ENCODE assay signal across 7 cellular contexts in the genomic region with DNA sequence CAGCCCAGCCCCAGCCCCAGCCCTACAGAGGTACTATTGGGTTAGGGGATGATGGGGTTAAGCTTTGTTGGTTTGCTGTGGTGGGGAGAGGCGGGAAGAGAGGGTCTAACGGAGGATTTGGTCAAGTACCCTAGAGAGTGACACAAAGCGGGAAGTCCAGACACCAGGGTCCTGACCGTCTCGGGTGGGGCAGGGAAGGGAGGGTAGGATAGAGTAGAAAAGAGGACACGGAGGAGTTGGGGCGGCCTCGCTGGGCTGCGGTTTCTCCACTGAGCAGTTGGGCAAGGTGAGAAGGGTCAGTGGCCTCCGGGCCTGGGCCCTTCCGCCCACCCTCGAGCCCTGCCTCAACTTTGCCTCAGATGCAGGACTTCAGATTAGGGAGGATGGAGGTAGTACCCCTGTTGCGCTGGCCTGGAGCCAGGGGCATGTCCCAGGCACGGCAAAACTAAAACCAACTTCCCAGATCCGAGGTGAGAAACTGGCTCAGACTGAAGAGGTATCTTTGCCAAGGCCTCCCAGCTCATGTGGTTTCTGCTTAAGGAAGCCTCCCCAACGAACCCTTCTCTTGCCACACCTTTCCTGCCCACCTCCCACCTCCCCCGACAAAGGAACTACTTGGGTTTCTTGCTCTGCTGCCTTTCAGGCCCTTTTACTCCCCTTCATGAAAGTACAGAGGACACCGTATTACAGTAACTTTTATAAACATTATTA. TPM values are rescaled to one million over a fixed set of nuclear protein-coding genes. Genes with fewer than 3 reads are reported as not detected.
DNase-seq lines count a peak whose midpoint lies in the region; ATAC-seq and TF ChIP-seq lines count a peak whose summit lies in the region.

No MANE protein-coding gene starts in this region.

- H3K27me3 ChIP-seq in NT2/D1 (ENCODE audit: insufficient read depth, insufficient read length) (peaks cover 18% of the 10 kb centered on the region), mesenchymal stem cell (ENCODE audit: control insufficient read depth in 1 of 2, insufficient read depth in 1 of 2, low read length in 2 of 2) (no peaks in the 10 kb centered on the region)

- peak overlapping the region; percentile 64 for H3K27ac ChIP-seq in mesenchymal stem cell (ENCODE audit: low read length, poor library complexity, severe bottlenecking)

- DNase-seq in NT2/D1 (ENCODE audit: low read depth, low spot score) = no peak
- DNase-seq in chondrocyte (ENCODE audit: low spot score) = no peak
- peak; percentile 22 for DNase-seq in mesenchymal stem cell
- DNase-seq in type B pancreatic cell (ENCODE audit: extremely low spot score, unreplicated experiment) = no peak
- no peak for DNase-seq in DMS153 treated with DMSO at 0.1 percent for 48 hours (lab: John Stamatoyannopoulos, UW; ENCODE audit: unreplicated experiment)

- H3K79me1 ChIP-seq in mesenchymal stem cell (replicated peaks; ENCODE audit: low read length, poor library complexity, severe bottlenecking) = peaks cover 17% of the 10 kb centered on the region

- H4K8ac ChIP-seq in mesenchymal stem cell (ENCODE audit: low read length) = no peak overlapping the region

- H3K9me3 Mint-ChIP-seq in chondrocyte (ENCODE audit: low read depth) = no peaks in the 10 kb centered on the region
- no peaks in the 10 kb centered on the region for H3K9me3 Mint-ChIP-seq in type B pancreatic cell

- H3K4me3 ChIP-seq in NT2/D1 (ENCODE audit: insufficient read length, low read depth) (peak overlapping the region; percentile 72), mesenchymal stem cell (ENCODE audit: insufficient read depth in 1 of 2, low read depth in 1 of 2, low read length in 2 of 2) (peak overlapping the region; percentile 76 to 92)

- in situ Hi-C loops in GM18951 (cut with MboI; ENCODE audit: low sequenced_read_pairs, unreplicated experiment) = no loop called here

- H4K91ac ChIP-seq in mesenchymal stem cell (ENCODE audit: low read length) = peak overlapping the region; percentile 30

- H2BK12ac ChIP-seq in mesenchymal stem cell (ENCODE audit: low read length in 2 of 2) = peak overlapping the region; percentile 8 to 38

- no peak overlapping the region for H2BK120ac ChIP-seq in mesenchymal stem cell (ENCODE audit: low read depth, low read length)

- H3K23ac ChIP-seq in mesenchymal stem cell (ENCODE audit: low read length in 2 of 2) = peak overlapping the region in 1 of 2 experiments; percentile 79

- H3K27ac Mint-ChIP-seq in chondrocyte (ENCODE audit: unreplicated experiment) = peak overlapping the region; percentile 98
- peak overlapping the region; percentile 87 for H3K27ac Mint-ChIP-seq in type B pancreatic cell

- H3K27me3 Mint-ChIP-seq in chondrocyte (ENCODE audit: low read depth) (no peaks in the 10 kb centered on the region), type B pancreatic cell (no peaks in the 10 kb centered on the region)

- H3K4me3 Mint-ChIP-seq in chondrocyte (ENCODE audit: unreplicated experiment) (peak overlapping the region; percentile 85), type B pancreatic cell (peak overlapping the region; percentile 95)

- H3K9ac ChIP-seq in NT2/D1 (ENCODE audit: insufficient read length, low read depth) (peak overlapping the region; percentile 79), mesenchymal stem cell (ENCODE audit: low read length) (peak overlapping the region; percentile 96)

- H3K4me1 Mint-ChIP-seq in chondrocyte (ENCODE audit: low read depth) = peaks cover 69% of the 10 kb centered on the region
- peaks cover 21% of the 10 kb centered on the region for H3K4me1 Mint-ChIP-seq in type B pancreatic cell (ENCODE audit: unreplicated experiment)

- ATAC-seq in GM19397 (IDR thresholded peaks at IDR 0.05; ENCODE audit: unreplicated experiment) = no peak

- TF ChIP-seq POLR2A in GM18951 (IDR thresholded peaks at IDR 0.05; ENCODE audit: extremely low read depth, insufficient read depth, insufficient read length) = peak; percentile 22

- H3K36me3 ChIP-seq in NT2/D1 (ENCODE audit: insufficient read depth, insufficient read length, low read length) (peaks cover 23% of the 10 kb centered on the region), mesenchymal stem cell (ENCODE audit: control insufficient read depth in 1 of 2, insufficient read depth in 2 of 2, low read depth in 1 of 2, low read length in 2 of 2) (peaks cover 11 to 32% of the 10 kb centered on the region in 2 experiments)

- H2AK5ac ChIP-seq in mesenchymal stem cell (ENCODE audit: low read length, severe bottlenecking) = peak overlapping the region; percentile 10

- H3K4me1 ChIP-seq in NT2/D1 (ENCODE audit: insufficient read depth, insufficient read length) = peaks cover 8% of the 10 kb centered on the region
- peaks cover 36% of the 10 kb centered on the region for H3K4me1 ChIP-seq in mesenchymal stem cell (ENCODE audit: control insufficient read depth, insufficient read depth, low read depth, low read length)

- under 1% methylated on average over 16 of the region's 18 CpGs for WGBS in mesenchymal stem cell

- H3K9me3 ChIP-seq in NT2/D1 (ENCODE audit: insufficient read depth, low read length) (no peaks in the 10 kb centered on the region), mesenchymal stem cell (ENCODE audit: control insufficient read depth, low read length) (no peaks in the 10 kb centered on the region)

- H3K18ac ChIP-seq in mesenchymal stem cell (ENCODE audit: low read depth in 1 of 2, low read length in 2 of 2) = peak overlapping the region; percentile 87 to 91

- TF ChIP-seq CTCF in chondrocyte (IDR thresholded peaks at IDR 0.05) (no peak), type B pancreatic cell (conservative IDR thresholded peaks at IDR 0.05) (no peak)

- H3K36me3 Mint-ChIP-seq in chondrocyte (ENCODE audit: low read depth) (peaks cover 2% of the 10 kb centered on the region), type B pancreatic cell (peaks cover 4% of the 10 kb centered on the region)

- H2AFZ ChIP-seq in mesenchymal stem cell (ENCODE audit: low read depth, low read length) = no peak overlapping the region

- peak overlapping the region; percentile 82 for H2BK15ac ChIP-seq in mesenchymal stem cell (ENCODE audit: low read depth, poor library complexity, severe bottlenecking)

- H2BK5ac ChIP-seq in mesenchymal stem cell (ENCODE audit: low read depth, low read length, poor library complexity, severe bottlenecking) = peak overlapping the region; percentile 81

- peak overlapping the region in 1 of 2 experiments; percentile 76 for H3K14ac ChIP-seq in mesenchymal stem cell (ENCODE audit: low read length in 2 of 2)

- H3K4me2 ChIP-seq in mesenchymal stem cell (ENCODE audit: low read length, poor library complexity, severe bottlenecking) = peak overlapping the region; percentile 68

- peak overlapping the region; percentile 63 to 89 for H3K4ac ChIP-seq in mesenchymal stem cell (ENCODE audit: low read depth in 1 of 2, low read length in 2 of 2)

RNA-seq across cellular contexts. Expression of a gene that starts 0.6 kb away (rescaled TPM):
- total RNA-seq in chondrocyte (38.8 to 44.3 TPM (median 40.0 TPM) in 3 replicates), type B pancreatic cell (ENCODE audit: low replicate concordance) (28.7 and 29.8 TPM in 2 replicates)
- 49.0 TPM for polyA plus RNA-seq in mesenchymal stem cell (2013, experiment 1 of 2)
- polyA plus RNA-seq in mesenchymal stem cell (2013, experiment 2 of 2) = 51.3 TPM

RNA-seq across cellular contexts. Expression of a gene that starts 3.0 kb away (rescaled TPM):
- 18.0 to 26.4 TPM (median 18.9 TPM) in 3 replicates for total RNA-seq in chondrocyte
- polyA plus RNA-seq in mesenchymal stem cell (2013, experiment 1 of 2) = 7.8 TPM
- polyA plus RNA-seq in mesenchymal stem cell (2013, experiment 2 of 2) = 8.5 TPM
- total RNA-seq in type B pancreatic cell (ENCODE audit: low replicate concordance) = 10.4 and 10.8 TPM in 2 replicates
